In genomic region chr11:86688398-86689179, GRCh38 we compare ENCODE assay signal across 8 cellular contexts. TPM values are rescaled to one million over a fixed set of nuclear protein-coding genes. Genes with fewer than 3 reads are reported as not detected.
A peak's percentile ranks its signal among the peaks of the same experiment; 100 is the strongest.
DNase-seq lines count a peak whose midpoint lies in the region; ATAC-seq and TF ChIP-seq lines count a peak whose summit lies in the region.

No MANE protein-coding gene starts in this region.

- no peaks in the 10 kb centered on the region for H3K27me3 ChIP-seq in gastroesophageal sphincter

- TF ChIP-seq CTCF in gastroesophageal sphincter (IDR thresholded peaks at IDR 0.05), result no peak

- peak; percentile 89 for ATAC-seq in GM21786 (IDR thresholded peaks at IDR 0.05; ENCODE audit: unreplicated experiment)
- ATAC-seq in gastroesophageal sphincter, result peak; percentile 36
- no peak for ATAC-seq in HG03135 (IDR thresholded peaks at IDR 0.05; ENCODE audit: unreplicated experiment)

- no peaks in the 10 kb centered on the region for H3K36me3 ChIP-seq in gastroesophageal sphincter

- no peak overlapping the region for H3K4me3 ChIP-seq in gastroesophageal sphincter

- DNase-seq in Daoy (ENCODE audit: low read depth) (peak; percentile 74), OCI-M1 (lab: John Stamatoyannopoulos, UW) (peak; percentile 91), NCI-H446 treated with DMSO at 0.1 percent for 48 hours (lab: John Stamatoyannopoulos, UW) (no peak), hippocampal formation (lab: John Stamatoyannopoulos, UW) (no peak), NCI-H1694 treated with DMSO at 0.1 percent for 48 hours (lab: John Stamatoyannopoulos, UW) (no peak)

- no peak for TF ChIP-seq POLR2A in gastroesophageal sphincter (IDR thresholded peaks at IDR 0.05)

- TF ChIP-seq EP300 in gastroesophageal sphincter (IDR thresholded peaks at IDR 0.05), result no peak

- H3K9me3 ChIP-seq in gastroesophageal sphincter, result no peaks in the 10 kb centered on the region

- 61 to 100% methylated on average over 2 to 4 of the region's 4 CpGs for WGBS in gastroesophageal sphincter (ENCODE audit: low coverage in 1 of 2), 2 donors

- no peak overlapping the region for H3K27ac ChIP-seq in gastroesophageal sphincter

- peaks cover 0 to 19% (median 4%) of the 10 kb centered on the region in 3 donors for H3K4me1 ChIP-seq in gastroesophageal sphincter

RNA-seq across cellular contexts. Expression of gene ME3, which starts 16.2 kb away (rescaled TPM):
- 29.8 and 33.8 TPM in 2 replicates for total RNA-seq in Daoy (2014; rRNA removed; shearing (Covaris generic))
- 10 to 100 TPM; 11.0 to 47.8 (median 44.1) TPM for total RNA-seq in gastroesophageal sphincter

Comparison
In these comparisons a context has a peak if more than half of its experiments do, and no peak if none do; other contexts are left out.
1. DNase-seq: peak in Daoy (single experiment) and OCI-M1 (single experiment); none in NCI-H446 treated with DMSO at 0.1 percent for 48 hours (single experiment), hippocampal formation (0 of 2) and NCI-H1694 treated with DMSO at 0.1 percent for 48 hours (single experiment).